In the genomic region with DNA sequence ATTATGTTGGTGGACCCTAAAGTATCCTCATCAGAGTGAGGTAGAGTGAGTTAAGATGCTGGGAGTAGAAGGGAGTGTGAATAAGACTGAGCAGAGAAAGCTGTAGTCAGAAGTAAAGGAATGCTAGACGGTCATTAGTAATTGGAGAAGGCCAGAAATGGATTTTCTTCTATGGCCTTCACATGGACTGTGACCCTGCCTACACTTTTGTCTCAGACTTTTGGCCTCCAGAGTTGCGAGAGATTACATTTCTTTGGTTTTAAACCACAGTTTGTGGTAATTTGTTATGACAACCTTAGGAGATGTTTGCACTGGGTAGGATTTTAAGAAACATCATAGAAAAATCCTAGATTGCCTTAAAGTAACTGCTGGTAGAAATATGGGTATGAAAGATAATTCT, we compare ENCODE assay signal across 20 cellular contexts.
"Had no signal": no experiment of that assay in that cellular context is flagged by ENCODE, and none has a peak within 500 bp of the region (broad histone marks: within the 10 kb centered on the region; RNA-seq: fewer than 3 reads in every experiment).

No MANE protein-coding gene starts in this region.

- H3K4me1 ChIP-seq: ascending aorta, esophagus squamous epithelium, lower lobe of right lung, suprapubic skin, transverse colon had no signal

- H3K4me3 ChIP-seq: ascending aorta, esophagus squamous epithelium, lower lobe of right lung, suprapubic skin, transverse colon had no signal

- H3K4me1 Mint-ChIP-seq: activated CD4-positive, alpha-beta T cell treated with anti-CD3 and anti-CD28 coated beads, Interleukin-2, amount 10 ng/mL, durations not matched to agents 7 days and 5 days had no signal

- H3K27me3 Mint-ChIP-seq: activated CD4-positive, alpha-beta T cell treated with anti-CD3 and anti-CD28 coated beads, Interleukin-2, amount 10 ng/mL, durations not matched to agents 7 days and 5 days; activated T-cell treated with anti-CD3 and anti-CD28 coated beads, Interleukin-2, amount 50 U/mL, for 24 hours; effector memory CD8-positive, alpha-beta T cell; natural killer cell treated with Interleukin-12 subunit alpha and Interleukin-12 subunit beta and Interleukin-15 and Interleukin-18, amount 100 ng/mL, for 72 hours had no signal

- H3K27me3 ChIP-seq: ascending aorta, esophagus squamous epithelium, suprapubic skin, transverse colon had no signal

- H3K9me3 ChIP-seq: ascending aorta, lower lobe of right lung, suprapubic skin, transverse colon had no signal

- ATAC-seq: activated CD8-positive, alpha-beta T cell treated with anti-CD3 and anti-CD28 coated beads, Interleukin-2, amount 10 ng/mL, durations not matched to agents 7 days and 5 days; effector memory CD8-positive, alpha-beta T cell; lower lobe of right lung; natural killer cell treated with Interleukin-12 subunit alpha and Interleukin-12 subunit beta and Interleukin-15 and Interleukin-18, amount 100 ng/mL, for 72 hours had no signal

- H3K36me3 ChIP-seq: ascending aorta, esophagus squamous epithelium, lower lobe of right lung, suprapubic skin, transverse colon had no signal

- H3K27ac ChIP-seq: ascending aorta, esophagus squamous epithelium, lower lobe of right lung, suprapubic skin, transverse colon had no signal

- H3K4me3 Mint-ChIP-seq: activated CD4-positive, alpha-beta T cell treated with anti-CD3 and anti-CD28 coated beads, Interleukin-2, amount 10 ng/mL, durations not matched to agents 7 days and 5 days; activated CD8-positive, alpha-beta T cell treated with anti-CD3 and anti-CD28 coated beads, Interleukin-2, amount 10 ng/mL, durations not matched to agents 7 days and 5 days; activated naive CD4-positive, alpha-beta T cell treated with anti-CD3 and anti-CD28 coated beads for 36 hours; activated T-cell treated with anti-CD3 and anti-CD28 coated beads, Interleukin-2, amount 50 U/mL, for 24 hours; effector memory CD8-positive, alpha-beta T cell; natural killer cell treated with Interleukin-12 subunit alpha and Interleukin-12 subunit beta and Interleukin-15 and Interleukin-18, amount 100 ng/mL, for 72 hours had no signal

- H3K9me3 Mint-ChIP-seq: activated CD4-positive, alpha-beta T cell treated with anti-CD3 and anti-CD28 coated beads, Interleukin-2, amount 10 ng/mL, durations not matched to agents 7 days and 5 days; activated naive CD4-positive, alpha-beta T cell treated with anti-CD3 and anti-CD28 coated beads for 36 hours had no signal

- H3K27ac Mint-ChIP-seq: activated CD4-positive, alpha-beta T cell treated with anti-CD3 and anti-CD28 coated beads, Interleukin-2, amount 10 ng/mL, durations not matched to agents 7 days and 5 days; activated CD8-positive, alpha-beta T cell treated with anti-CD3 and anti-CD28 coated beads, Interleukin-2, amount 10 ng/mL, durations not matched to agents 7 days and 5 days; activated naive CD4-positive, alpha-beta T cell treated with anti-CD3 and anti-CD28 coated beads for 36 hours; activated T-cell treated with anti-CD3 and anti-CD28 coated beads, Interleukin-2, amount 50 U/mL, for 24 hours; effector memory CD8-positive, alpha-beta T cell; natural killer cell treated with Interleukin-12 subunit alpha and Interleukin-12 subunit beta and Interleukin-15 and Interleukin-18, amount 100 ng/mL, for 72 hours had no signal

- DNase-seq: activated CD4-positive, alpha-beta T cell treated with anti-CD3 and anti-CD28 coated beads, Interleukin-2, amount 10 ng/mL, durations not matched to agents 7 days and 5 days; activated CD8-positive, alpha-beta T cell treated with anti-CD3 and anti-CD28 coated beads, Interleukin-2, amount 10 ng/mL, durations not matched to agents 7 days and 5 days; activated naive CD4-positive, alpha-beta T cell treated with anti-CD3 and anti-CD28 coated beads for 36 hours; activated T-cell treated with anti-CD3 and anti-CD28 coated beads, Interleukin-2, amount 50 U/mL, for 24 hours; dermis blood vessel endothelial cell; effector memory CD8-positive, alpha-beta T cell; esophagus squamous epithelium; hypothalamus; lower lobe of right lung; posterior cingulate gyrus; retina; stimulated activated CD4-positive, alpha-beta T cell treated with anti-CD3 and anti-CD28 coated beads, Interleukin-1b, Interleukin-23, amount 100 ng/mL, for 48 hours; stimulated activated CD8-positive, alpha-beta memory T cell treated with anti-CD3 and anti-CD28 coated beads, Interleukin-4, amount 100 ng/mL, for 48 hours; stimulated activated naive CD4-positive, alpha-beta T cell treated with Interleukin-2 at 50 U/mL for 16 hours; T-helper 1 cell; T-helper 9 cell; transverse colon had no signal
